Comparison of ENCODE assay signal across 26 cellular contexts in the genomic region with DNA sequence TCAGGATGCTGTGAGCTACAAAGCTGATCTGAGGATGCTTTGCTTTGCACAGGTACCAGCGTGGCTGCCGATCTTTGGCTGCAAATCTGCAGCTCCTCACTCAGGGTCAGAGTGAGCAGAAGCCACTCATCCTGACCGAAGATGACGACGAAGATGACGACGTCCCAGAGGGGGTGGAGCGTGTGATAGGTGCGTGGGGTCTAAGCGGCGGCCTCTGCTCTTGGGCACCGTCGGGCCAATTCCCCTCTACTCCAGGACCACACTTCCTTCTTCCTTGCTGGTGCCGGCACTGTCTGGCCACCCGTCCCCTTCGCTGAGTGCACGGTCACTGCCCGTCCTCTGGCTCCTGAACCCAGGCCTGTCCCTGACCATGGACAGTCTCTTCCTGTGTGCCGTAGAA. TPM values are rescaled to one million over a fixed set of nuclear protein-coding genes. Genes with fewer than 3 reads are reported as not detected.
DNase-seq lines count a peak whose midpoint lies in the region; ATAC-seq, FAIRE-seq and TF ChIP-seq lines count a peak whose summit lies in the region.
"Had no signal": no experiment of that assay in that cellular context is flagged by ENCODE, and none has a peak within 500 bp of the region (broad histone marks: within the 10 kb centered on the region; RNA-seq: fewer than 3 reads in every experiment).

No MANE protein-coding gene starts in this region.

- in situ Hi-C loops in mammary epithelial cell (cut with MboI; ENCODE audit: low sequenced_read_pairs in 2 of 2): no loop called here

- H3K27ac ChIP-seq in mammary epithelial cell (ENCODE audit: insufficient read depth, low read depth, low read length): no peak overlapping the region
- peak overlapping the region; percentile 22; the same call in 1 of the 2 replicates for H3K27ac ChIP-seq in RWPE1
- no peak overlapping the region for H3K27ac ChIP-seq in kidney (ENCODE audit: low read depth in 2 of 2, low read length in 2 of 2)
- H3K27ac ChIP-seq: SJSA1 had no signal

- H3K27ac Mint-ChIP-seq in MCF 10A (ENCODE audit: low read depth, unreplicated experiment) (peak overlapping the region; percentile 30), progenitor cell of endocrine pancreas (peak overlapping the region; percentile 84)

- no peaks in the 10 kb centered on the region for H3K9me3 ChIP-seq in mammary epithelial cell (replicated peaks; ENCODE audit: insufficient read depth, low read length)
- no peaks in the 10 kb centered on the region for H3K9me3 ChIP-seq in kidney (ENCODE audit: control insufficient read depth in 1 of 2, low read length in 2 of 2)
- H3K9me3 ChIP-seq: MG63, SJSA1 had no signal

- no peak for ATAC-seq in GM21381 (IDR thresholded peaks at IDR 0.05; ENCODE audit: unreplicated experiment)
- ATAC-seq: PC-3 had no signal

- H3K27me3 Mint-ChIP-seq in MCF 10A (ENCODE audit: insufficient read depth, unreplicated experiment) (no peaks in the 10 kb centered on the region), progenitor cell of endocrine pancreas (no peaks in the 10 kb centered on the region)
- H3K27me3 Mint-ChIP-seq: IgD-negative memory B cell had no signal

- intact Hi-C loops in MCF 10A (cut with micrococcal nuclease): no loop called here
- intact Hi-C loops in mammary epithelial cell (cut with micrococcal nuclease): no loop called here
- intact Hi-C loops in kidney (cut with DNase I): loop anchor here (10.0 kb wide), 1 partner anchor 109 kb away; no protein-coding TSS in a partner anchor

- TF ChIP-seq CTCF in MCF 10A (IDR thresholded peaks at IDR 0.05; ENCODE audit: unreplicated experiment) (no peak), mammary epithelial cell (conservative IDR thresholded peaks at IDR 0.05 in 1 of 2, IDR thresholded peaks at IDR 0.05 in 1 of 2; ENCODE audit: extremely low read depth in 1 of 2, insufficient read depth in 1 of 2, low read depth in 1 of 2, low read length in 2 of 2) (no peak), RWPE1 (conservative IDR thresholded peaks at IDR 0.05; ENCODE audit: low read depth) (no peak), kidney (IDR thresholded peaks at IDR 0.05; ENCODE audit: borderline replicate concordance, extremely low read depth, insufficient read depth) (no peak), progenitor cell of endocrine pancreas (IDR thresholded peaks at IDR 0.05; ENCODE audit: unreplicated experiment) (no peak)

- H3K9me3 Mint-ChIP-seq in MCF 10A (ENCODE audit: unreplicated experiment) (peaks cover 7% of the 10 kb centered on the region), progenitor cell of endocrine pancreas (ENCODE audit: low read depth) (peaks cover 10% of the 10 kb centered on the region)

- 97% methylated on average over 19 of the region's 19 CpGs for WGBS in mammary epithelial cell (ENCODE audit: low coverage, missing lambda C conversion rate)

- H3K4me2 ChIP-seq in mammary epithelial cell (ENCODE audit: insufficient read depth, low read depth, low read length): no peak overlapping the region

- no peak for FAIRE-seq in kidney (lab: Jason Lieb, UNC)
- FAIRE-seq: G401.6, GM19239, H54 had no signal

- no TSS peak for BruUV-seq in MCF 10A (replicated peaks; lab: Mats Ljungman, UMichigan)
- BruUV-seq in mammary epithelial cell (replicated peaks; lab: Mats Ljungman, UMichigan): no TSS peak

- no peak overlapping the region for H3K4me3 ChIP-seq in mammary epithelial cell (replicated peaks in 1 of 3; ENCODE audit: insufficient read depth in 1 of 3, low read depth in 2 of 3, low read length in 3 of 3)
- H3K4me3 ChIP-seq in kidney (ENCODE audit: low read length in 2 of 2): no peak overlapping the region
- H3K4me3 ChIP-seq: MG63, SJSA1 had no signal

- no peaks in the 10 kb centered on the region for H3K4me1 Mint-ChIP-seq in MCF 10A (ENCODE audit: insufficient read depth, unreplicated experiment)
- no peaks in the 10 kb centered on the region for H3K4me1 Mint-ChIP-seq in progenitor cell of endocrine pancreas (ENCODE audit: low read depth)
- H3K4me1 Mint-ChIP-seq: CD14-positive monocyte had no signal

- H3K36me3 Mint-ChIP-seq in MCF 10A (ENCODE audit: insufficient read depth, unreplicated experiment): peaks cover 26% of the 10 kb centered on the region
- peaks cover 17% of the 10 kb centered on the region for H3K36me3 Mint-ChIP-seq in progenitor cell of endocrine pancreas (ENCODE audit: insufficient read depth)

- H2AFZ ChIP-seq in mammary epithelial cell (ENCODE audit: low read depth, low read length): no peak overlapping the region

- H3K4me3 Mint-ChIP-seq in MCF 10A (ENCODE audit: unreplicated experiment) (no peak overlapping the region), progenitor cell of endocrine pancreas (ENCODE audit: low read depth) (no peak overlapping the region)
- H3K4me3 Mint-ChIP-seq: CD14-positive monocyte, IgD-negative memory B cell had no signal

- no peaks in the 10 kb centered on the region for H3K4me1 ChIP-seq in mammary epithelial cell (ENCODE audit: insufficient read depth, low read length)
- H3K4me1 ChIP-seq in kidney (ENCODE audit: control insufficient read depth in 1 of 2, insufficient read depth in 1 of 2, low read depth in 1 of 2, low read length in 2 of 2): no peaks in the 10 kb centered on the region

- no peaks in the 10 kb centered on the region for H3K27me3 ChIP-seq in mammary epithelial cell (ENCODE audit: insufficient read depth, low read length)
- H3K27me3 ChIP-seq: MG63, SJSA1 had no signal

- H3K36me3 ChIP-seq in mammary epithelial cell (ENCODE audit: insufficient read depth, low read length) (peaks cover under 1% of the 10 kb centered on the region), kidney (ENCODE audit: control insufficient read depth in 1 of 2, insufficient read depth in 2 of 2, low read length in 2 of 2) (peaks cover 3 to 8% of the 10 kb centered on the region in 2 donors)

- dilution Hi-C loops in mammary epithelial cell (cut with HindIII; ENCODE audit: low sequenced_read_pairs): no loop called here

- H3K9ac ChIP-seq in mammary epithelial cell (ENCODE audit: insufficient read depth, low read length) (no peak overlapping the region), kidney (ENCODE audit: low read length in 2 of 2) (no peak overlapping the region)

- DNase-seq in MCF 10A (ENCODE audit: unreplicated experiment) (no peak), mammary epithelial cell (no peak), RWPE1 (ENCODE audit: low spot score) (no peak), kidney (peak; percentile 35), progenitor cell of endocrine pancreas (ENCODE audit: low spot score, unreplicated experiment) (no peak), GM19240 (ENCODE audit: insufficient read length, low spot score) (no peak), NCI-H1048 (lab: John Stamatoyannopoulos, UW) (no peak)
- DNase-seq: 8988T, DMS 273 treated with DMSO at 0.1 percent for 48 hours, Karpas-422, MG63, NCI-H1092, NCI-H1436 treated with DMSO at 0.1 percent for 48 hours, NCI-H2029, NCI-H345, NCI-H524 treated with DMSO at 0.1 percent for 48 hours, PC-3, RPMI8226 had no signal

- H3K79me2 ChIP-seq in mammary epithelial cell (ENCODE audit: insufficient read depth, low read length): peaks cover 33% of the 10 kb centered on the region

- H4K20me1 ChIP-seq in mammary epithelial cell (ENCODE audit: insufficient read depth, low read length): peaks cover 7% of the 10 kb centered on the region

- CTCF ChIA-PET in MCF 10A (lab: Yijun Ruan, JAX): no interaction called here
- CTCF ChIA-PET in mammary epithelial cell (lab: Charles Lee; ENCODE audit: low non-redundant PET): no interaction called here
- CTCF ChIA-PET in RWPE1 (lab: Yijun Ruan, JAX): no interaction called here

- POLR2A ChIA-PET in MCF 10A (lab: Yijun Ruan, JAX): interaction anchor here (0.6 kb wide), 1 partner anchor 30 kb away, joined by 3 read pairs; no protein-coding TSS in a partner anchor
- POLR2A ChIA-PET in RWPE1 (lab: Yijun Ruan, JAX; ENCODE audit: low non-redundant PET): no interaction called here

RNA-seq across cellular contexts. Expression of gene ZNF750, which starts 34.0 kb away (rescaled TPM):
- total RNA-seq in MCF 10A (2022) (0.14 TPM in 1 of 2 replicates, not detected in the other), mammary epithelial cell (1 to 10 TPM in 1 of 2 donors, under 1 TPM in 1; 0.33 to 1.1 TPM), kidney (0.25 TPM), progenitor cell of endocrine pancreas (0.07 and 0.11 TPM in 2 replicates)
- polyA plus RNA-seq in mammary epithelial cell (0.23 TPM), kidney (ENCODE audit: insufficient read depth, low read depth, low replicate concordance) (0.30 TPM)
- 3.4 TPM for polyA minus RNA-seq in mammary epithelial cell
- total RNA-seq: PC-3, SJSA1 had no signal
- polyA plus RNA-seq: AG04450, CD14-positive monocyte, IgD-negative memory B cell had no signal

RNA-seq across cellular contexts. Expression of gene TBCD, which starts 54.0 kb away (rescaled TPM):
- total RNA-seq in MCF 10A (2022) (66.8 and 76.2 TPM in 2 replicates), mammary epithelial cell (10 to 100 TPM; 28.7 to 90.9 TPM), kidney (72.8 TPM), progenitor cell of endocrine pancreas (95.6 and 103 TPM in 2 replicates)
- polyA plus RNA-seq in mammary epithelial cell (69.5 TPM), kidney (ENCODE audit: insufficient read depth, low read depth, low replicate concordance) (78.7 TPM)
- polyA minus RNA-seq in mammary epithelial cell: 80.5 TPM
